ENCODE assay signal across 1 cellular context in the genomic region with DNA sequence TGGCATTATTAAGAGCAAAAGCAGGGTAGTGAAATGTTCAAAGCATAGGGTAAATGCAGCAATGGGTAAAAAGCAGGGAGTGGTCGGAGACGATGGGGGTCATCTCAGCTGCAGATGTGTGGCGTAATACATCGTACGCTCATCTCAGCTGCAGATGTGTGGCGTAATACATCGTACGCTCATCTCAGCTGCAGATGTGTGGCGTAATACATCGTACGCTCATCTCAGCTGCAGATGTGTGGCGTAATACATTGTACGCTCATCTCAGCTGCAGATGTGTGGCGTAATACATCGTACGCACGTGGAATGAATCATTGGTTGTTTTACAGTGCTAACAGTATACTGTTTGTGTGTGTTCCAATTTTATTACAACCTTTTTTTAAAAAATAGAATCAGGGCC.
TF ChIP-seq lines count a peak whose summit lies in the region.
"Not testable (repeated sequence)": the region's sequence is repeated elsewhere in the genome, so short reads cannot be mapped to it uniquely, and the experiment has no call there.

No MANE protein-coding gene starts in this region.

TF ChIP-seq in HepG2, 621 proteins besides CTCF, POLR2A, EP300 and RAD21 (continued from another document):
- not testable (repeated sequence) for TF ChIP-seq CREB1 (IDR thresholded peaks at IDR 0.05); FOXA1 (IDR thresholded peaks at IDR 0.05); MAZ (IDR thresholded peaks at IDR 0.05; ENCODE audit: borderline replicate concordance, low read depth, low read length)
- 0 out of 2 replicates have a peak, but pooled peaks have one; percentile 29 for TF ChIP-seq CREB1 (CRISPR knock-in tag; IDR thresholded peaks at IDR 0.05)
- TF ChIP-seq, protein P1, sequence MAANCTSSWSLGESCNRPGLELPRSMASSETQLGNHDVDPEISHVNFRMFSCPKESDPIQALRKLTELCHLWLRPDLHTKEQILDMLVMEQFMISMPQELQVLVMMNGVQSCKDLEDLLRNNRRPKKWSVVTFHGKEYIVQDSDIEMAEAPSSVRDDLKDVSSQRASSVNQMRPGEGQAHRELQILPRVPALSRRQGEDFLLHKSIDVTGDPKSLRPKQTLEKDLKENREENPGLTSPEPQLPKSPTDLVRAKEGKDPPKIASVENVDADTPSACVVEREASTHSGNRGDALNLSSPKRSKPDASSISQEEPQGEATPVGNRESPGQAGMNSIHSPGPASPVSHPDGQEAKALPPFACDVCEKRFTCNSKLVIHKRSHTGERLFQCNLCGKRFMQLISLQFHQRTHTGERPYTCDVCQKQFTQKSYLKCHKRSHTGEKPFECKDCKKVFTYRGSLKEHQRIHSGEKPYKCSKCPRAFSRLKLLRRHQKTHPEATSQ (CRISPR knock-in tag; IDR thresholded peaks at IDR 0.05; ENCODE audit: borderline replicate concordance), result peak; percentile 59; the same call in 1 of the 2 replicates
- peak; percentile 78 for TF ChIP-seq CEBPG (CRISPR knock-in tag; IDR thresholded peaks at IDR 0.05)
- TF ChIP-seq ZMYM4 (CRISPR knock-in tag; IDR thresholded peaks at IDR 0.05), result peak; percentile 38; the same call in 1 of the 2 replicates
- peak; percentile 52; the same call in 1 of the 2 replicates for TF ChIP-seq ZBTB21 (CRISPR knock-in tag; IDR thresholded peaks at IDR 0.05)
- TF ChIP-seq HOXA3 (CRISPR knock-in tag; IDR thresholded peaks at IDR 0.05), result peak; percentile 56; the same call in 1 of the 2 replicates
- peak; percentile 34; the same call in 1 of the 2 replicates for TF ChIP-seq BHLHE40 (IDR thresholded peaks at IDR 0.05; ENCODE audit: low read length)
- peak; percentile 94 for TF ChIP-seq FOSL2 (CRISPR knock-in tag; IDR thresholded peaks at IDR 0.05)
- 0 out of 2 replicates have a peak, but pooled peaks have one; percentile 8 for TF ChIP-seq HNF4A (CRISPR knock-in tag; IDR thresholded peaks at IDR 0.05)
- TF ChIP-seq, protein P2, sequence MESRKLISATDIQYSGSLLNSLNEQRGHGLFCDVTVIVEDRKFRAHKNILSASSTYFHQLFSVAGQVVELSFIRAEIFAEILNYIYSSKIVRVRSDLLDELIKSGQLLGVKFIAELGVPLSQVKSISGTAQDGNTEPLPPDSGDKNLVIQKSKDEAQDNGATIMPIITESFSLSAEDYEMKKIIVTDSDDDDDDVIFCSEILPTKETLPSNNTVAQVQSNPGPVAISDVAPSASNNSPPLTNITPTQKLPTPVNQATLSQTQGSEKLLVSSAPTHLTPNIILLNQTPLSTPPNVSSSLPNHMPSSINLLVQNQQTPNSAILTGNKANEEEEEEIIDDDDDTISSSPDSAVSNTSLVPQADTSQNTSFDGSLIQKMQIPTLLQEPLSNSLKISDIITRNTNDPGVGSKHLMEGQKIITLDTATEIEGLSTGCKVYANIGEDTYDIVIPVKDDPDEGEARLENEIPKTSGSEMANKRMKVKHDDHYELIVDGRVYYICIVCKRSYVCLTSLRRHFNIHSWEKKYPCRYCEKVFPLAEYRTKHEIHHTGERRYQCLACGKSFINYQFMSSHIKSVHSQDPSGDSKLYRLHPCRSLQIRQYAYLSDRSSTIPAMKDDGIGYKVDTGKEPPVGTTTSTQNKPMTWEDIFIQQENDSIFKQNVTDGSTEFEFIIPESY (CRISPR knock-in tag; IDR thresholded peaks at IDR 0.05), result peak; percentile 98
- peak; percentile 55; the same call in 1 of the 2 replicates for TF ChIP-seq REPIN1 (CRISPR knock-in tag; IDR thresholded peaks at IDR 0.05; ENCODE audit: borderline replicate concordance, low read depth)
- TF ChIP-seq ZNF253 (CRISPR knock-in tag; IDR thresholded peaks at IDR 0.05; ENCODE audit: borderline replicate concordance), result 0 out of 2 replicates have a peak, but pooled peaks have one; percentile 35
- peak; percentile 41; the same call in 1 of the 2 replicates for TF ChIP-seq FOXA1 (CRISPR knock-in tag; IDR thresholded peaks at IDR 0.05)
- TF ChIP-seq MAZ (CRISPR knock-in tag; IDR thresholded peaks at IDR 0.05; ENCODE audit: low read depth), result 0 out of 2 replicates have a peak, but pooled peaks have one; percentile 32
- peak; percentile 53; the same call in 1 of the 2 replicates for TF ChIP-seq TRIM24 (CRISPR knock-in tag; IDR thresholded peaks at IDR 0.05)
- TF ChIP-seq, protein P3, sequence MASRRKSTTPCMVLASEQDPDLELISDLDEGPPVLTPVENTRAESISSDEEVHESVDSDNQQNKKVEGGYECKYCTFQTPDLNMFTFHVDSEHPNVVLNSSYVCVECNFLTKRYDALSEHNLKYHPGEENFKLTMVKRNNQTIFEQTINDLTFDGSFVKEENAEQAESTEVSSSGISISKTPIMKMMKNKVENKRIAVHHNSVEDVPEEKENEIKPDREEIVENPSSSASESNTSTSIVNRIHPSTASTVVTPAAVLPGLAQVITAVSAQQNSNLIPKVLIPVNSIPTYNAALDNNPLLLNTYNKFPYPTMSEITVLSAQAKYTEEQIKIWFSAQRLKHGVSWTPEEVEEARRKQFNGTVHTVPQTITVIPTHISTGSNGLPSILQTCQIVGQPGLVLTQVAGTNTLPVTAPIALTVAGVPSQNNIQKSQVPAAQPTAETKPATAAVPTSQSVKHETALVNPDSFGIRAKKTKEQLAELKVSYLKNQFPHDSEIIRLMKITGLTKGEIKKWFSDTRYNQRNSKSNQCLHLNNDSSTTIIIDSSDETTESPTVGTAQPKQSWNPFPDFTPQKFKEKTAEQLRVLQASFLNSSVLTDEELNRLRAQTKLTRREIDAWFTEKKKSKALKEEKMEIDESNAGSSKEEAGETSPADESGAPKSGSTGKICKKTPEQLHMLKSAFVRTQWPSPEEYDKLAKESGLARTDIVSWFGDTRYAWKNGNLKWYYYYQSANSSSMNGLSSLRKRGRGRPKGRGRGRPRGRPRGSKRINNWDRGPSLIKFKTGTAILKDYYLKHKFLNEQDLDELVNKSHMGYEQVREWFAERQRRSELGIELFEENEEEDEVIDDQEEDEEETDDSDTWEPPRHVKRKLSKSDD (CRISPR knock-in tag; IDR thresholded peaks at IDR 0.05; ENCODE audit: low read depth), result peak; percentile 97
- TF ChIP-seq, protein P4, sequence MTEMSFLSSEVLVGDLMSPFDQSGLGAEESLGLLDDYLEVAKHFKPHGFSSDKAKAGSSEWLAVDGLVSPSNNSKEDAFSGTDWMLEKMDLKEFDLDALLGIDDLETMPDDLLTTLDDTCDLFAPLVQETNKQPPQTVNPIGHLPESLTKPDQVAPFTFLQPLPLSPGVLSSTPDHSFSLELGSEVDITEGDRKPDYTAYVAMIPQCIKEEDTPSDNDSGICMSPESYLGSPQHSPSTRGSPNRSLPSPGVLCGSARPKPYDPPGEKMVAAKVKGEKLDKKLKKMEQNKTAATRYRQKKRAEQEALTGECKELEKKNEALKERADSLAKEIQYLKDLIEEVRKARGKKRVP (CRISPR knock-in tag; IDR thresholded peaks at IDR 0.05), result 0 out of 4 replicates have a peak, but pooled peaks of 1 of the 2 experiments have one; percentile 41
- 0 out of 2 replicates have a peak, but pooled peaks have one; percentile 46 for TF ChIP-seq ZBTB38 (CRISPR knock-in tag; IDR thresholded peaks at IDR 0.05)
- peak; percentile 57; the same call in 1 of the 2 replicates for TF ChIP-seq CBX5 (CRISPR knock-in tag; IDR thresholded peaks at IDR 0.05; ENCODE audit: borderline replicate concordance)
- TF ChIP-seq, protein P5, sequence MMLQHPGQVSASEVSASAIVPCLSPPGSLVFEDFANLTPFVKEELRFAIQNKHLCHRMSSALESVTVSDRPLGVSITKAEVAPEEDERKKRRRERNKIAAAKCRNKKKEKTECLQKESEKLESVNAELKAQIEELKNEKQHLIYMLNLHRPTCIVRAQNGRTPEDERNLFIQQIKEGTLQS (CRISPR knock-in tag; IDR thresholded peaks at IDR 0.05), result 0 out of 2 replicates have a peak, but pooled peaks have one; percentile 49
- 0 out of 2 replicates have a peak, but pooled peaks have one; percentile 49 for TF ChIP-seq AHR (CRISPR knock-in tag; IDR thresholded peaks at IDR 0.05)
- TF ChIP-seq, protein P6, sequence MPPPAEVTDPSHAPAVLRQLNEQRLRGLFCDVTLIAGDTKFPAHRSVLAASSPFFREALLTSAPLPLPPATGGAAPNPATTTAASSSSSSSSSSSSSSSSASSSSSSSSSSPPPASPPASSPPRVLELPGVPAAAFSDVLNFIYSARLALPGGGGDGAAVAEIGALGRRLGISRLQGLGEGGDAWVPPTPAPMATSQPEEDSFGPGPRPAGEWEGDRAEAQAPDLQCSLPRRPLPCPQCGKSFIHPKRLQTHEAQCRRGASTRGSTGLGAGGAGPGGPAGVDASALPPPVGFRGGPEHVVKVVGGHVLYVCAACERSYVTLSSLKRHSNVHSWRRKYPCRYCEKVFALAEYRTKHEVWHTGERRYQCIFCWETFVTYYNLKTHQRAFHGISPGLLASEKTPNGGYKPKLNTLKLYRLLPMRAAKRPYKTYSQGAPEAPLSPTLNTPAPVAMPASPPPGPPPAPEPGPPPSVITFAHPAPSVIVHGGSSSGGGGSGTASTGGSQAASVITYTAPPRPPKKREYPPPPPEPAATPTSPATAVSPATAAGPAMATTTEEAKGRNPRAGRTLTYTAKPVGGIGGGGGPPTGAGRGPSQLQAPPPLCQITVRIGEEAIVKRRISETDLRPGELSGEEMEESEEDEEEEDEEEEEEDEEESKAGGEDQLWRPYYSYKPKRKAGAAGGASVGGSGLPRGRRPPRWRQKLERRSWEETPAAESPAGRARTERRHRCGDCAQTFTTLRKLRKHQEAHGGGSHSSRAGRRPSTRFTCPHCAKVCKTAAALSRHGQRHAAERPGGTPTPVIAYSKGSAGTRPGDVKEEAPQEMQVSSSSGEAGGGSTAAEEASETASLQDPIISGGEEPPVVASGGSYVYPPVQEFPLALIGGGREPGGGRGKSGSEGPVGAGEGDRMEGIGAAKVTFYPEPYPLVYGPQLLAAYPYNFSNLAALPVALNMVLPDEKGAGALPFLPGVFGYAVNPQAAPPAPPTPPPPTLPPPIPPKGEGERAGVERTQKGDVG (CRISPR knock-in tag; IDR thresholded peaks at IDR 0.05; ENCODE audit: borderline replicate concordance), result peak; percentile 86; the same call in 1 of the 2 replicates
- peak; percentile 19 for TF ChIP-seq TEAD3 (CRISPR knock-in tag; optimal IDR thresholded peaks at IDR 0.05; ENCODE audit: borderline replicate concordance)
- 0 out of 2 replicates have a peak, but pooled peaks have one; percentile 17 for TF ChIP-seq SAP130 (CRISPR knock-in tag; IDR thresholded peaks at IDR 0.05; ENCODE audit: low read depth)
- TF ChIP-seq GATAD2A (CRISPR knock-in tag; IDR thresholded peaks at IDR 0.05), result peak; percentile 64; the same call in 1 of the 2 replicates
TF ChIP-seq in HepG2: peak in this region for 30; not testable (repeated sequence) for 591.
